Comparison of ENCODE assay signal across 9 cellular contexts in the genomic region with DNA sequence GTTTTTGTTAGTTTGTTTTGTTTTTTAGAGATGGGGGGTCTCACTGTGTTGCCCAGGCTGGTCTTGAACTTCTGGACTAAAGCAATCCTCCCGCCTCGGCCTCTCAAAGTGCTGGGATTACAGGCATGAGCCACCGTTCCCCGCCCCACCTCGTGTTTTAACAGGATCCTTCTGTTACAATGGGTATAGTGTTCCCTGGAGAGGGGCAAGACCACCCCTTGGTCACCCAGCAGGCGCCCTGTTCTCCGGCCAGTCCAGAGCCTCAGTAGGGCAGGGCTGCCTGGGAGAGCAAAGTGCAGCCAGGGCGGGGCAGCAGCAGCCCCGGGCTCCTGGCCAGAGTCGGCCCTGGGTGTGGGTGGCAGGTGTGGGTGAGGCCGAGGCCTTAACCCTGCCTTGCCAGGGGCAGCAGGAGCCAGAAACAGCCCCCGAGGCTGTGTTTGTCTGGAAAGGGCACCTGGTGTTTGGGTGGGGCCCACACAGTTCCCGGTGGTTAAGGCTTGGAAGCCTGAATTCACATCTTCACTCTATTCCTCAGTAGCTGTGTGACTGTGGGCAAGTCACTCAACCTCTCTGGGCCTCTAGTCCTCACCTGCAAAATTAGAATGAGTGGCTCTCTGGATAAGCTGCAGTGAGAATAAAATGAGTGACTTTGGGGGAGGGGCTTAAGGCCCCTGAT. TPM values are rescaled to one million over a fixed set of nuclear protein-coding genes. Genes with fewer than 3 reads are reported as not detected.
DNase-seq lines count a peak whose midpoint lies in the region; ATAC-seq and TF ChIP-seq lines count a peak whose summit lies in the region.
"Had no signal": no experiment of that assay in that cellular context is flagged by ENCODE, and none has a peak within 500 bp of the region (broad histone marks: within the 10 kb centered on the region; RNA-seq: fewer than 3 reads in every experiment).

No MANE protein-coding gene starts in this region.

- H3K14ac ChIP-seq in trophoblast cell (ENCODE audit: low read length) = no peak overlapping the region

- H2BK120ac ChIP-seq in trophoblast cell (ENCODE audit: insufficient read depth, low read length, poor library complexity) = no peak overlapping the region

- DNase-seq in COLO668 (lab: John Stamatoyannopoulos, UW; ENCODE audit: unreplicated experiment) = peak; percentile 81
- no peak for DNase-seq in endodermal cell
- peak; percentile 55 to 70 for DNase-seq in trophoblast cell
- DNase-seq in GM19238 (ENCODE audit: insufficient read length, low spot score) = no peak
- no peak for DNase-seq in NCI-H1930 (lab: John Stamatoyannopoulos, UW)
- no peak for DNase-seq in stimulated activated CD4-positive, alpha-beta T cell treated with anti-CD3 and anti-CD28 coated beads, Interleukin-2, amount 100 ng/mL, for 24 hours
- DNase-seq: activated CD4-positive, alpha-beta T cell treated with anti-CD3 and anti-CD28 coated beads for 1 hour had no signal

- peak overlapping the region; percentile 88 for H3K27ac Mint-ChIP-seq in endodermal cell

- H3K9ac ChIP-seq in OCI-LY3 (ENCODE audit: low read length) (peak overlapping the region; percentile 47), endodermal cell (ENCODE audit: extremely low read depth, low read length, poor library complexity, severe bottlenecking) (no peak overlapping the region), trophoblast cell (ENCODE audit: low read length) (no peak overlapping the region)

- no peak for TF ChIP-seq CTCF in OCI-LY3 (IDR thresholded peaks at IDR 0.05; ENCODE audit: low read depth, low read length)
- TF ChIP-seq CTCF in endodermal cell (conservative IDR thresholded peaks at IDR 0.05) = no peak

- no peak overlapping the region for H4K12ac ChIP-seq in trophoblast cell (ENCODE audit: low read depth, low read length)

- no peak overlapping the region for H2AK5ac ChIP-seq in trophoblast cell (ENCODE audit: low read length)

- peak overlapping the region; percentile 2 for H3K4ac ChIP-seq in trophoblast cell (ENCODE audit: low read depth, low read length)

- H2AFZ ChIP-seq in OCI-LY3 (ENCODE audit: low read depth, low read length) = no peak overlapping the region
- no peak overlapping the region for H2AFZ ChIP-seq in trophoblast cell (ENCODE audit: insufficient read depth, low read length, poor library complexity)

- peaks cover 24% of the 10 kb centered on the region for H4K20me1 ChIP-seq in OCI-LY3 (ENCODE audit: insufficient read depth, low read length)

- H4K91ac ChIP-seq in trophoblast cell (ENCODE audit: low read depth, low read length) = no peak overlapping the region

- H3K36me3 ChIP-seq in OCI-LY3 (replicated peaks; ENCODE audit: low read depth, low read length) = peaks cover 32% of the 10 kb centered on the region
- peaks cover 79% of the 10 kb centered on the region for H3K36me3 ChIP-seq in endodermal cell (ENCODE audit: control insufficient read depth, insufficient read depth, low read length)
- H3K36me3 ChIP-seq in trophoblast cell (ENCODE audit: control insufficient read depth in 1 of 2, insufficient read depth in 2 of 2, low read length in 2 of 2) = peaks cover 51 to 57% of the 10 kb centered on the region in 2 experiments

- H3K18ac ChIP-seq in trophoblast cell (ENCODE audit: low read length) = no peak overlapping the region

- no peaks in the 10 kb centered on the region for H3K9me3 Mint-ChIP-seq in endodermal cell

- H3K4me1 ChIP-seq in OCI-LY3 (ENCODE audit: low read length) = peaks cover 37% of the 10 kb centered on the region
- peaks cover 2% of the 10 kb centered on the region for H3K4me1 ChIP-seq in endodermal cell (ENCODE audit: control insufficient read depth, insufficient read depth, low read length)
- peaks cover 2 to 11% of the 10 kb centered on the region in 2 experiments for H3K4me1 ChIP-seq in trophoblast cell (ENCODE audit: control insufficient read depth in 1 of 2, insufficient read depth in 2 of 2, low read length in 2 of 2)

- H3K27ac ChIP-seq in OCI-LY3 (ENCODE audit: low read length) (peak overlapping the region; percentile 80), endodermal cell (ENCODE audit: low read depth, low read length) (no peak overlapping the region), trophoblast cell (ENCODE audit: low read depth, low read length) (no peak overlapping the region)

- H2BK12ac ChIP-seq in trophoblast cell (ENCODE audit: low read length) = no peak overlapping the region

- 90 to 95% methylated on average over 8 to 13 of the region's 13 CpGs for WGBS in endodermal cell (ENCODE audit: insufficient coverage in 1 of 2, insufficient read length in 1 of 2), 2 experiments
- WGBS in trophoblast cell (ENCODE audit: extremely low coverage, insufficient coverage, insufficient read length) = no CpG with 5 or more reads among the region's 13 CpGs

- H3K4me2 ChIP-seq in OCI-LY3 (ENCODE audit: low read length) (peak overlapping the region; percentile 74), trophoblast cell (ENCODE audit: low read length) (no peak overlapping the region)

- peak overlapping the region; percentile 45 for H3K4me3 ChIP-seq in OCI-LY3 (ENCODE audit: low read length)
- no peak overlapping the region for H3K4me3 ChIP-seq in endodermal cell (ENCODE audit: low read length)
- H3K4me3 ChIP-seq in trophoblast cell (ENCODE audit: low read depth, low read length) = no peak overlapping the region

- no peak overlapping the region for H3K4me3 Mint-ChIP-seq in endodermal cell

- peaks cover 46% of the 10 kb centered on the region for H3K36me3 Mint-ChIP-seq in endodermal cell (ENCODE audit: low read depth)

- no peaks in the 10 kb centered on the region for H3K27me3 Mint-ChIP-seq in endodermal cell (ENCODE audit: insufficient read depth)

- no peaks in the 10 kb centered on the region for H3K9me3 ChIP-seq in OCI-LY3 (ENCODE audit: insufficient read depth, low read length)
- no peaks in the 10 kb centered on the region for H3K9me3 ChIP-seq in endodermal cell (ENCODE audit: control insufficient read depth, low read length)
- no peaks in the 10 kb centered on the region for H3K9me3 ChIP-seq in trophoblast cell (ENCODE audit: insufficient read depth, low read depth, low read length)

- H4K8ac ChIP-seq in trophoblast cell (ENCODE audit: low read depth, low read length) = no peak overlapping the region

- H3K79me1 ChIP-seq in trophoblast cell (ENCODE audit: low read length) = peaks cover 2% of the 10 kb centered on the region

- no peaks in the 10 kb centered on the region for H3K27me3 ChIP-seq in OCI-LY3 (ENCODE audit: low read depth, low read length)
- H3K27me3 ChIP-seq in endodermal cell (ENCODE audit: control insufficient read depth, insufficient read depth, low read length, poor library complexity, severe bottlenecking) = no peaks in the 10 kb centered on the region
- H3K27me3 ChIP-seq in trophoblast cell (ENCODE audit: insufficient read depth, low read length) = no peaks in the 10 kb centered on the region

- H2BK5ac ChIP-seq in trophoblast cell (ENCODE audit: low read depth, low read length, poor library complexity) = no peak overlapping the region

- ATAC-seq in HG03108 (IDR thresholded peaks at IDR 0.05; ENCODE audit: unreplicated experiment) = no peak

- H3K23ac ChIP-seq in trophoblast cell (ENCODE audit: low read length) = no peak overlapping the region

- H3K4me1 Mint-ChIP-seq in endodermal cell = peaks cover 5% of the 10 kb centered on the region

- H3K79me2 ChIP-seq in OCI-LY3 (ENCODE audit: low read length) (peaks cover 70% of the 10 kb centered on the region), trophoblast cell (ENCODE audit: control insufficient read depth, insufficient read depth, low read length, poor library complexity) (peaks cover 35% of the 10 kb centered on the region)

RNA-seq across cellular contexts. Expression of a gene that starts 7.2 kb away (rescaled TPM):
- 100 to 1,000 TPM; 134 to 144 TPM for total RNA-seq in endodermal cell
- 54.2 TPM for polyA plus RNA-seq in endodermal cell (2013, experiment 1 of 2)
- 55.2 TPM for polyA plus RNA-seq in endodermal cell (2013, experiment 2 of 2)
- polyA plus RNA-seq in trophoblast cell (2013) = 229 and 249 TPM in 2 replicates

RNA-seq across cellular contexts. Expression of a gene that starts 16.3 kb away (rescaled TPM):
- total RNA-seq in endodermal cell = 1 to 10 TPM; 3.2 to 3.5 TPM
- 2.6 TPM for polyA plus RNA-seq in endodermal cell (2013, experiment 1 of 2)
- polyA plus RNA-seq in endodermal cell (2013, experiment 2 of 2) = 1.9 TPM
- polyA plus RNA-seq in trophoblast cell (2013) = 32.0 and 34.1 TPM in 2 replicates

RNA-seq across cellular contexts. Expression of a gene that starts 17.7 kb away (rescaled TPM):
- total RNA-seq in endodermal cell = 10 to 100 TPM; 15.7 to 18.5 TPM
- 23.8 TPM for polyA plus RNA-seq in endodermal cell (2013, experiment 1 of 2)
- 25.9 TPM for polyA plus RNA-seq in endodermal cell (2013, experiment 2 of 2)
- 68.7 and 72.2 TPM in 2 replicates for polyA plus RNA-seq in trophoblast cell (2013)

RNA-seq across cellular contexts. Expression of a gene that starts 46.7 kb away (rescaled TPM):
- total RNA-seq in endodermal cell = 1 to 10 TPM; 1.6 to 3.0 TPM
- polyA plus RNA-seq in endodermal cell (2013, experiment 1 of 2) = 1.6 TPM
- 1.4 TPM for polyA plus RNA-seq in endodermal cell (2013, experiment 2 of 2)
- polyA plus RNA-seq in trophoblast cell (2013) = 37.2 and 40.1 TPM in 2 replicates

Comparison
In these comparisons a context has a peak if more than half of its experiments do, and no peak if none do; other contexts are left out.
1. DNase-seq: peak in COLO668 (single experiment) and trophoblast cell (2 of 2); none in endodermal cell (single experiment), GM19238 (single experiment), NCI-H1930 (0 of 2) and stimulated activated CD4-positive, alpha-beta T cell treated with anti-CD3 and anti-CD28 coated beads, Interleukin-2, amount 100 ng/mL, for 24 hours (0 of 2).